In the genomic region with DNA sequence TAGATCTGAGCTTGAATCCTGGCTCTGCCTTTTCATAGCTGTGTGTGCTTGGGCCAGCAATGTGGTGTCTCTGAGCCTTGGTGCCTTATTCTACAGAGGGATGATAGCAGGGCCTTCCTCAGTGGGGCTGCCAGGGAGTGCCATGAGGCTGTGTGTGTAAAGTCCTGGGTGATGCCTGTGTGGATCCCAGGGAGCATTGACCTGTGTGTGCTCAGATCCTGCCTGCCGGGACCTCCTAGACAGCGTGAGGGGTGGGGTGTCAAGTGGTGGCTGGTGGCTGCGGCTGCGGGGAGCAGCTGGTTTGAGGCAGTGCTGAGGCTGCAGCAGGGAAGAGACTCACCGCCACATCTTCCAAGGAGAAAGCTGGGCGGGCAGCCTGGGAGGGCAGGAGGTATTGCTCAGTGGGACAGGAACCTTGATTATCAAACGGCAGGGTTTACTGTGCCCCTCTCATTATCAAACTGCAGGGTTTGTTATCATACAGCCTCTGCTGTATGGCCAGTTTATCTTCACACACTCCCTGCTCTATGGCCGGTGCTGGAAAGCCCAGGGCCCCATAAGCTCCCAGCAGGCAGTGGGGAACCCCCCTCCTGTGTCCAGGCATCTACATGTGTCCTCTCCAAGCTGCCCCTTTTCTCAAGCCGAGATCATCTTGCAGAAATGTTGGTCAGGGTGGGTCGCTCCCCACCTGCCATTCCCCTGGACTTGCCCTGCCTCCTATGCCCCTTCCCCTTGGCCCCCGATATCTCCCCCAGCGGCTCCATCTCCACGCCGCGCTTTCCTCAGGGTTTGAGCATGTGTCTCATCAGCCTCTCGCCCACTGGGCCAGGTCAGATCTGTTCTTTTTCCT, we compare ENCODE assay signal across 14 cellular contexts. TPM values are rescaled to one million over a fixed set of nuclear protein-coding genes. Genes with fewer than 3 reads are reported as not detected.
DNase-seq lines count a peak whose midpoint lies in the region; ATAC-seq and TF ChIP-seq lines count a peak whose summit lies in the region.
"Had no signal": no experiment of that assay in that cellular context is flagged by ENCODE, and none has a peak within 500 bp of the region (broad histone marks: within the 10 kb centered on the region; RNA-seq: fewer than 3 reads in every experiment).

No MANE protein-coding gene starts in this region.

- H2AK9ac ChIP-seq in IMR-90 (replicated peaks; ENCODE audit: low read depth, low read length, poor library complexity), result no peak overlapping the region

- dilution Hi-C loops in IMR-90 (cut with HindIII; ENCODE audit: low sequenced_read_pairs, unreplicated experiment), result no loop called here

- H3K27ac Mint-ChIP-seq in activated CD8-positive, alpha-beta memory T cell treated with anti-CD3 and anti-CD28 coated beads, Interleukin-2, amount 10 ng/mL, durations not matched to agents 7 days and 5 days, result peak overlapping the region; percentile 99
- H3K27ac Mint-ChIP-seq in central memory CD8-positive, alpha-beta T cell (ENCODE audit: low read depth), result peak overlapping the region; percentile 44
- peak overlapping the region; percentile 68 for H3K27ac Mint-ChIP-seq in progenitor cell of endocrine pancreas

- H2AK5ac ChIP-seq in IMR-90 (ENCODE audit: low read depth, low read length), result peak overlapping the region; percentile 51; the same call in 1 of the 2 replicates

- H3K4me3 Mint-ChIP-seq in activated CD8-positive, alpha-beta memory T cell treated with anti-CD3 and anti-CD28 coated beads, Interleukin-2, amount 10 ng/mL, durations not matched to agents 7 days and 5 days, result no peak overlapping the region
- H3K4me3 Mint-ChIP-seq in central memory CD8-positive, alpha-beta T cell, result peak overlapping the region; percentile 10
- no peak overlapping the region for H3K4me3 Mint-ChIP-seq in progenitor cell of endocrine pancreas (ENCODE audit: low read depth)

- CTCF ChIA-PET in activated CD8-positive, alpha-beta memory T cell treated with anti-CD3 and anti-CD28 coated beads, Interleukin-2, amount 10 ng/mL, durations not matched to agents 7 days and 5 days (lab: Charles Lee), result interaction anchor here (0.9 to 1.4 kb wide), 2 partner anchors 21 to 53 kb away, joined by 3 read pairs; no protein-coding TSS in a partner anchor
- CTCF ChIA-PET in IMR-90 (lab: Yijun Ruan, JAX), result no interaction called here

- H3K4me1 ChIP-seq in IMR-90 (ENCODE audit: control insufficient read depth, insufficient read depth, low read length), result peaks cover 24% of the 10 kb centered on the region
- H3K4me1 ChIP-seq in effector memory CD4-positive, alpha-beta T cell (ENCODE audit: control insufficient read depth, insufficient read depth, low read length, poor library complexity, severe bottlenecking), result peaks cover 23% of the 10 kb centered on the region

- in situ Hi-C loops in IMR-90 (cut with MboI; ENCODE audit: low sequenced_read_pairs), result no loop called here

- BruUV-seq in IMR-90 (replicated peaks; lab: Mats Ljungman, UMichigan), result no TSS peak

- no peak overlapping the region for H3K4me2 ChIP-seq in IMR-90 (ENCODE audit: low read depth, low read length)

- TF ChIP-seq CTCF in IMR-90 (conservative IDR thresholded peaks at IDR 0.05; ENCODE audit: low read depth, low read length), result no peak
- TF ChIP-seq CTCF in progenitor cell of endocrine pancreas (IDR thresholded peaks at IDR 0.05; ENCODE audit: unreplicated experiment), result no peak

- no peak overlapping the region for H3K18ac ChIP-seq in IMR-90 (ENCODE audit: low read depth, low read length)

- no peak overlapping the region for H2BK20ac ChIP-seq in IMR-90 (ENCODE audit: low read depth, low read length)

- peak overlapping the region; percentile 26; the same call in 1 of the 2 replicates for H2BK120ac ChIP-seq in IMR-90 (ENCODE audit: low read depth, low read length)

- no peak for TF ChIP-seq RAD21 in IMR-90 (IDR thresholded peaks at IDR 0.05; ENCODE audit: low read length)

- ATAC-seq in activated CD8-positive, alpha-beta memory T cell treated with anti-CD3 and anti-CD28 coated beads, Interleukin-2, amount 10 ng/mL, durations not matched to agents 7 days and 5 days, result no peak
- ATAC-seq in IMR-90 (ENCODE audit: low read depth) (no peak), GM21576 (IDR thresholded peaks at IDR 0.05; ENCODE audit: unreplicated experiment) (no peak)
- no peak for ATAC-seq in central memory CD8-positive, alpha-beta T cell (replicated peaks; ENCODE audit: extremely low read depth, poor library complexity, severe bottlenecking)

- H3K27me3 ChIP-seq in IMR-90 (ENCODE audit: control insufficient read depth, insufficient read depth, low read length), result peaks cover 6% of the 10 kb centered on the region
- H3K27me3 ChIP-seq in effector memory CD4-positive, alpha-beta T cell (replicated peaks; ENCODE audit: control insufficient read depth, insufficient read depth, low read length, poor library complexity, severe bottlenecking), result no peaks in the 10 kb centered on the region

- DNase-seq in activated CD8-positive, alpha-beta memory T cell treated with anti-CD3 and anti-CD28 coated beads, Interleukin-2, amount 10 ng/mL, durations not matched to agents 7 days and 5 days, result no peak
- DNase-seq in activated CD8-positive, alpha-beta memory T cell treated with anti-CD3 and anti-CD28 coated beads, Interleukin-2, amount 50 U/mL, for 4 hours, result no peak
- DNase-seq in IMR-90 (no peak), progenitor cell of endocrine pancreas (ENCODE audit: low spot score, unreplicated experiment) (no peak), Ammon's horn (ENCODE audit: low spot score) (no peak)
- DNase-seq in central memory CD8-positive, alpha-beta T cell (ENCODE audit: low spot score in 2 of 2), result no peak
- no peak for DNase-seq in effector memory CD4-positive, alpha-beta T cell
- DNase-seq: DMS153, NCI-H146, NCI-H524, occipital lobe had no signal

- POLR2A ChIA-PET in IMR-90 (lab: Charles Lee; ENCODE audit: unreplicated experiment), result no interaction called here

- H3K79me1 ChIP-seq in IMR-90 (ENCODE audit: low read depth in 1 of 2, low read length in 2 of 2), result peaks cover 14 to 25% of the 10 kb centered on the region in 2 experiments; a peak in 3 of 4 replicates

- H3K14ac ChIP-seq in IMR-90 (replicated peaks; ENCODE audit: low read depth, low read length), result no peak overlapping the region

- H3K4me3 ChIP-seq in IMR-90 (ENCODE audit: insufficient read depth, low read depth, low read length), result no peak overlapping the region
- H3K4me3 ChIP-seq in effector memory CD4-positive, alpha-beta T cell (ENCODE audit: insufficient read depth, low read depth, low read length, poor library complexity, severe bottlenecking), result no peak overlapping the region
- H3K4me3 ChIP-seq: HAP-1, thoracic aorta had no signal

- peaks cover 10% of the 10 kb centered on the region for H3K36me3 Mint-ChIP-seq in activated CD8-positive, alpha-beta memory T cell treated with anti-CD3 and anti-CD28 coated beads, Interleukin-2, amount 10 ng/mL, durations not matched to agents 7 days and 5 days
- peaks cover 9% of the 10 kb centered on the region for H3K36me3 Mint-ChIP-seq in central memory CD8-positive, alpha-beta T cell (ENCODE audit: insufficient read depth)
- H3K36me3 Mint-ChIP-seq in progenitor cell of endocrine pancreas (ENCODE audit: insufficient read depth), result no peaks in the 10 kb centered on the region

- H2AFZ ChIP-seq in IMR-90 (replicated peaks; ENCODE audit: low read length, poor library complexity), result no peak overlapping the region

- 0 out of 4 replicates have a peak overlapping the region, but pooled peaks of 1 of the 2 experiments have one; percentile 10 for H4K8ac ChIP-seq in IMR-90 (ENCODE audit: low read depth in 2 of 2, low read length in 2 of 2)

- no peaks in the 10 kb centered on the region for H4K20me1 ChIP-seq in IMR-90 (ENCODE audit: insufficient read depth, low read length)

- no peak overlapping the region for H3K27ac ChIP-seq in IMR-90 (ENCODE audit: insufficient read depth, low read length)
- H3K27ac ChIP-seq in effector memory CD4-positive, alpha-beta T cell (ENCODE audit: insufficient read depth, low read length, poor library complexity, severe bottlenecking), result no peak overlapping the region
- H3K27ac ChIP-seq: thoracic aorta had no signal

- H3K4ac ChIP-seq in IMR-90 (ENCODE audit: low read depth, low read length), result peak overlapping the region; percentile 59

- H3K9me3 Mint-ChIP-seq in activated CD8-positive, alpha-beta memory T cell treated with anti-CD3 and anti-CD28 coated beads, Interleukin-2, amount 10 ng/mL, durations not matched to agents 7 days and 5 days (ENCODE audit: low read depth), result no peaks in the 10 kb centered on the region
- H3K9me3 Mint-ChIP-seq in central memory CD8-positive, alpha-beta T cell, result no peaks in the 10 kb centered on the region
- H3K9me3 Mint-ChIP-seq in progenitor cell of endocrine pancreas (ENCODE audit: low read depth), result no peaks in the 10 kb centered on the region

- 83% methylated on average over 9 of the region's 16 CpGs; no CpG with 5 or more reads in 1 of the 2 experiments for WGBS in IMR-90 (ENCODE audit: extremely low coverage in 2 of 2, insufficient read length in 1 of 2), 2 experiments

- peak overlapping the region; percentile 35 for H4K91ac ChIP-seq in IMR-90 (ENCODE audit: insufficient read depth, low read depth, low read length)

- peaks cover 4% of the 10 kb centered on the region for H3K9me3 ChIP-seq in IMR-90 (ENCODE audit: control insufficient read depth, insufficient read depth, low read length)
- no peaks in the 10 kb centered on the region for H3K9me3 ChIP-seq in effector memory CD4-positive, alpha-beta T cell (ENCODE audit: control insufficient read depth, low read length)
- H3K9me3 ChIP-seq: HAP-1, thoracic aorta had no signal

- TF ChIP-seq POLR2A in IMR-90 (IDR thresholded peaks at IDR 0.05; ENCODE audit: low read depth, low read length), result no peak

- intact Hi-C loops in IMR-90 (cut with micrococcal nuclease), result no loop called here

- no peak overlapping the region for H3K9ac ChIP-seq in IMR-90 (ENCODE audit: low read depth, low read length)

- H2BK5ac ChIP-seq in IMR-90 (ENCODE audit: low read depth, low read length, poor library complexity, severe bottlenecking), result no peak overlapping the region

- peak overlapping the region; percentile 17; the same call in 1 of the 3 replicates for H2BK15ac ChIP-seq in IMR-90 (ENCODE audit: low read depth, low read length)

- H3K56ac ChIP-seq in IMR-90 (ENCODE audit: extremely low read depth, insufficient read depth, low read length), result no peak overlapping the region

- peaks cover 54% of the 10 kb centered on the region for H3K4me1 Mint-ChIP-seq in activated CD8-positive, alpha-beta memory T cell treated with anti-CD3 and anti-CD28 coated beads, Interleukin-2, amount 10 ng/mL, durations not matched to agents 7 days and 5 days
- H3K4me1 Mint-ChIP-seq in central memory CD8-positive, alpha-beta T cell, result peaks cover 54% of the 10 kb centered on the region
- peaks cover 12% of the 10 kb centered on the region for H3K4me1 Mint-ChIP-seq in progenitor cell of endocrine pancreas (ENCODE audit: low read depth)

- H3K27me3 Mint-ChIP-seq in activated CD8-positive, alpha-beta memory T cell treated with anti-CD3 and anti-CD28 coated beads, Interleukin-2, amount 10 ng/mL, durations not matched to agents 7 days and 5 days, result no peaks in the 10 kb centered on the region
- H3K27me3 Mint-ChIP-seq in central memory CD8-positive, alpha-beta T cell, result no peaks in the 10 kb centered on the region
- H3K27me3 Mint-ChIP-seq in progenitor cell of endocrine pancreas, result no peaks in the 10 kb centered on the region

- no peak overlapping the region for H4K5ac ChIP-seq in IMR-90 (ENCODE audit: low read depth, low read length)

- no peak overlapping the region; the same call in 1 of the 2 replicates for H3K23ac ChIP-seq in IMR-90 (ENCODE audit: low read depth, low read length)

- H3K36me3 ChIP-seq in IMR-90 (ENCODE audit: control insufficient read depth, insufficient read depth, low read length), result no peaks in the 10 kb centered on the region
- H3K36me3 ChIP-seq in effector memory CD4-positive, alpha-beta T cell (ENCODE audit: control insufficient read depth, insufficient read depth, low read length), result no peaks in the 10 kb centered on the region
- H3K36me3 ChIP-seq: thoracic aorta had no signal

- peaks cover 13% of the 10 kb centered on the region; the same call in 1 of the 2 replicates for H3K9me1 ChIP-seq in IMR-90 (ENCODE audit: insufficient read depth, low read length)

RNA-seq across cellular contexts. Expression of a gene that starts 3.1 kb away (rescaled TPM):
- 100 to 1,000 TPM; 131 to 232 TPM for total RNA-seq in activated CD8-positive, alpha-beta memory T cell treated with anti-CD3 and anti-CD28 coated beads, Interleukin-2, amount 10 ng/mL, durations not matched to agents 7 days and 5 days
- total RNA-seq in IMR-90 (2012; rRNA removed) (12.2 and 15.2 TPM in 2 replicates), progenitor cell of endocrine pancreas (16.8 and 17.0 TPM in 2 replicates)
- 16.6 and 17.1 TPM in 2 replicates for polyA plus RNA-seq in IMR-90 (2012; rRNA removed)
- 8.3 and 16.7 TPM in 2 replicates for polyA plus RNA-seq in IMR-90 (2012; cell fraction: cytosol; rRNA removed)
- 29.6 and 55.4 TPM in 2 replicates for polyA plus RNA-seq in IMR-90 (2012; cell fraction: nucleus; rRNA removed; ENCODE audit: low replicate concordance)

Comparison
In these comparisons a context has a peak if more than half of its experiments do, and no peak if none do; other contexts are left out.
1. H3K27ac Mint-ChIP-seq: peak in every context shown above with its lines; median percentile 99 in activated CD8-positive, alpha-beta memory T cell treated with anti-CD3 and anti-CD28 coated beads, Interleukin-2, amount 10 ng/mL, durations not matched to agents 7 days and 5 days; 68 in progenitor cell of endocrine pancreas; 44 in central memory CD8-positive, alpha-beta T cell.